28 cellular contexts compared by ENCODE assay signal in the genomic region with DNA sequence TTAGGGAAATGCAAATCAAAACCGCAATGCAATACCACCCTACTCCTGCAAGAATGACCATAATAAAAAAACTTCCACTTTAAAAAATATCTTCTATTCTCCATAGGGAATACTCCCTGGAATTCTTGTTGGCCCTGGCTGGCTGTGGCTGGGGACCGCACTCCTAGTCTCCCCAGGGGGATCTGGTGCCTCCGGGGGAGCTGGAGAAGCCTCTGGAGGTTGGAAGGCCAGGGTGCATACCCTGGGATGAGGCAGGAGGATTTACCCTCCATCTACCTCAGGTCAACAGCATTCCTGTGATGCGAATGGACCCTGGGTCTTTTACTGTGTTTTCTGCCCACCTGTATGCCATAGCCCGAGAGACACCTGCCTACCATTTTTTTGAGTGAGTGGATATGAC.
"Had no signal": no experiment of that assay in that cellular context is flagged by ENCODE, and none has a peak within 500 bp of the region (broad histone marks: within the 10 kb centered on the region; RNA-seq: fewer than 3 reads in every experiment).

No MANE protein-coding gene starts in this region.

- H3K27ac Mint-ChIP-seq: stimulated activated effector memory CD8-positive, alpha-beta T cell treated with anti-CD3 and anti-CD28 coated beads, Interleukin-12 subunit alpha, Interleukin-12 subunit beta, amount 100 ng/mL, for 72 hours; stimulated activated memory B cell treated with anti-CD40 and anti-IgM and Interleukin-4, amounts not matched to agents 10 μg/mL and 1 μg/mL and 100 μg/mL, for 72 hours; stimulated activated naive B cell treated with anti-CD40 and anti-IgM and Interleukin-4, amounts not matched to agents 10 μg/mL and 1 μg/mL and 100 μg/mL, for 72 hours; stimulated activated naive CD8-positive, alpha-beta T cell treated with anti-CD3 and anti-CD28 coated beads, Interleukin-15, amount 100 ng/mL, for 72 hours; stimulated activated naive CD8-positive, alpha-beta T cell treated with anti-CD3 and anti-CD28 coated beads, Interleukin-15, Interleukin-2, amounts not matched to agents 100 ng/mL and 50 ng/mL, for 24 hours; type B pancreatic cell had no signal

- H3K9me3 ChIP-seq: stomach, suprapubic skin, testis, thoracic aorta, thyroid gland, tibial artery, tibial nerve, transverse colon, upper lobe of left lung, upper lobe of right lung, uterus, vagina had no signal

- H3K9me3 Mint-ChIP-seq: stimulated activated effector memory CD8-positive, alpha-beta T cell treated with anti-CD3 and anti-CD28 coated beads, Interleukin-12 subunit alpha, Interleukin-12 subunit beta, amount 100 ng/mL, for 72 hours; stimulated activated naive B cell treated with anti-CD40 and anti-IgM and Interleukin-4, amounts not matched to agents 10 μg/mL and 1 μg/mL and 100 μg/mL, for 72 hours; stimulated activated naive CD8-positive, alpha-beta T cell treated with anti-CD3 and anti-CD28 coated beads, Interleukin-15, amount 100 ng/mL, for 72 hours; stimulated activated naive CD8-positive, alpha-beta T cell treated with anti-CD3 and anti-CD28 coated beads, Interleukin-15, Interleukin-2, amounts not matched to agents 100 ng/mL and 50 ng/mL, for 24 hours; type B pancreatic cell had no signal

- H3K4me1 ChIP-seq: stomach, suprapubic skin, thyroid gland, tibial artery, transverse colon, upper lobe of left lung, upper lobe of right lung, uterus, vagina had no signal

- H3K36me3 Mint-ChIP-seq: stimulated activated effector memory CD8-positive, alpha-beta T cell treated with anti-CD3 and anti-CD28 coated beads, Interleukin-12 subunit alpha, Interleukin-12 subunit beta, amount 100 ng/mL, for 72 hours; stimulated activated memory B cell treated with anti-CD40 and anti-IgM and Interleukin-4, amounts not matched to agents 10 μg/mL and 1 μg/mL and 100 μg/mL, for 72 hours; stimulated activated naive B cell treated with anti-CD40 and anti-IgM and Interleukin-4, amounts not matched to agents 10 μg/mL and 1 μg/mL and 100 μg/mL, for 72 hours had no signal

- H3K27me3 ChIP-seq: testis, thyroid gland, tibial nerve, upper lobe of left lung, vagina had no signal

- H3K4me1 Mint-ChIP-seq: stimulated activated effector memory CD8-positive, alpha-beta T cell treated with anti-CD3 and anti-CD28 coated beads, Interleukin-12 subunit alpha, Interleukin-12 subunit beta, amount 100 ng/mL, for 72 hours; stimulated activated memory B cell treated with anti-CD40 and anti-IgM and Interleukin-4, amounts not matched to agents 10 μg/mL and 1 μg/mL and 100 μg/mL, for 72 hours; stimulated activated naive B cell treated with anti-CD40 and anti-IgM and Interleukin-4, amounts not matched to agents 10 μg/mL and 1 μg/mL and 100 μg/mL, for 72 hours; stimulated activated naive CD8-positive, alpha-beta T cell treated with anti-CD3 and anti-CD28 coated beads, Interleukin-15, amount 100 ng/mL, for 72 hours had no signal

- H3K27ac ChIP-seq: stomach, suprapubic skin, testis, thoracic aorta, thyroid gland, tibial artery, tibial nerve, transverse colon, upper lobe of left lung, upper lobe of right lung, uterus, vagina had no signal

- H3K4me3 ChIP-seq: stomach, suprapubic skin, testis, thoracic aorta, thyroid gland, tibial artery, tibial nerve, transverse colon, upper lobe of left lung, upper lobe of right lung, uterus, vagina had no signal

- H3K36me3 ChIP-seq: stomach, suprapubic skin, thoracic aorta, thyroid gland, tibial artery, tibial nerve, transverse colon, upper lobe of left lung, upper lobe of right lung, uterus, vagina had no signal

- DNase-seq: stimulated activated CD4-positive, alpha-beta T cell treated with anti-CD3 and anti-CD28 coated beads, Interleukin-2, amount 100 ng/mL, for 48 hours; stimulated activated CD4-positive, alpha-beta T cell treated with anti-CD3 and anti-CD28 coated beads, Interleukin-4, amount 100 ng/mL, for 1 hour; stimulated activated CD4-positive, alpha-beta T cell treated with anti-CD3 and anti-CD28 coated beads, Interleukin-4, amount 100 ng/mL, for 24 hours; stimulated activated CD4-positive, alpha-beta T cell treated with anti-CD3 and anti-CD28 coated beads, Interleukin-4, amount 100 ng/mL, for 4 hours; stimulated activated CD8-positive, alpha-beta memory T cell treated with anti-CD3 and anti-CD28 coated beads, Interleukin-4, amount 100 ng/mL, for 48 hours; stimulated activated naive B cell treated with anti-CD40 and anti-IgM and Interleukin-4, amounts not matched to agents 10 μg/mL and 1 μg/mL and 100 μg/mL, for 72 hours; stimulated activated naive CD4-positive, alpha-beta T cell; stimulated activated naive CD4-positive, alpha-beta T cell treated with Interleukin-2 at 50 U/mL for 16 hours; stimulated activated naive CD8-positive, alpha-beta T cell treated with anti-CD3 and anti-CD28 coated beads, Interleukin-15, amount 100 ng/mL, for 72 hours; stimulated activated naive CD8-positive, alpha-beta T cell treated with anti-CD3 and anti-CD28 coated beads, Interleukin-15, Interleukin-2, amounts not matched to agents 100 U/mL and 50 U/mL, for 24 hours; stomach; substantia nigra; testis; thyroid gland; tibial artery; transverse colon; trophoblast cell; upper lobe of left lung; upper lobe of right lung; uterus had no signal

- H3K4me3 Mint-ChIP-seq: stimulated activated effector memory CD8-positive, alpha-beta T cell treated with anti-CD3 and anti-CD28 coated beads, Interleukin-12 subunit alpha, Interleukin-12 subunit beta, amount 100 ng/mL, for 72 hours; stimulated activated memory B cell treated with anti-CD40 and anti-IgM and Interleukin-4, amounts not matched to agents 10 μg/mL and 1 μg/mL and 100 μg/mL, for 72 hours; stimulated activated naive B cell treated with anti-CD40 and anti-IgM and Interleukin-4, amounts not matched to agents 10 μg/mL and 1 μg/mL and 100 μg/mL, for 72 hours; stimulated activated naive CD8-positive, alpha-beta T cell treated with anti-CD3 and anti-CD28 coated beads, Interleukin-15, amount 100 ng/mL, for 72 hours; stimulated activated naive CD8-positive, alpha-beta T cell treated with anti-CD3 and anti-CD28 coated beads, Interleukin-15, Interleukin-2, amounts not matched to agents 100 ng/mL and 50 ng/mL, for 24 hours; type B pancreatic cell had no signal
